Comparison of ENCODE assay signal across 11 cellular contexts in the genomic region with DNA sequence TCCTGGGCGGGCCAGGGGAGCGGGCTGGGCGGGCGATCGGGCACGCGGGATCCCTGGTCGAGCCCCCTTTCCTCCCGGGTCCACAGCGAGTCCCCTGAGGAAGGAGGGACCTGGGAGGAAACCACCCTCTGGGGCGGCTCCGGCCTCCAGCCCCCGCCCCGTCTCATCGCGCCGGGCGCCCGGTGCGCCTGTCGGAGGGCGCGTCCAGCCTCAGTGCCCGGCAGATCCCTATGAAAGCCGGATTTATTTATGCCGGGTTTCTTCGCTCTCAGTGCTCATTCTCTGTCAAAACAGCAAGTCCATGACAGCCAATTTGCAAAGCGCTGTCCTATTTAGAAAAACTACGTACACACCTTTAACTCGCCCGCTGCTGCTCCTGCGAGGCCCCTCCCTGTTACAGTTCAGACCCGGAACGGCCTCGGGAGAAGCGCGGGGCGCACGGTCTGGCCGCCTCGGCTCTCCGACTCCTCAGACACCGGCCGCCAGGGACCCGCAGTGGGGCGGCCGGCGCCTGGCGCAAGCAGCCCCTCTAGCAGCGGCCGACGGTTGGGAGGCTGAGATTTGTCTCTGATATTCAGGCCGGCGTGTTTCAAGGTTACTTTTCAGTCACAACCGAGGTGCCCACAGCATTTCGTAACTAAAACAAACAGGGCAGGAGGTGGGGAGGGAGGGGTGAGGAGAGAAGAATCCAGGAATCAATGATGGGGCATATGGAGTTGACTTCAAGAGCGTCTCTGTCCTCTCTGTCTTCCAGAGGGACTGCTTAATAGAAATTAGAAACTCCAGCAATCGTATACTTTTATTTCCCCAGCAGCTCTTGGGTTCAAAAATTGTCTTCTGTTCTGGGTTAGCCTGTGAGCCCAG. TPM values are rescaled to one million over a fixed set of nuclear protein-coding genes. Genes with fewer than 3 reads are reported as not detected.
DNase-seq lines count a peak whose midpoint lies in the region; ATAC-seq and TF ChIP-seq lines count a peak whose summit lies in the region.
"Had no signal": no experiment of that assay in that cellular context is flagged by ENCODE, and none has a peak within 500 bp of the region (broad histone marks: within the 10 kb centered on the region; RNA-seq: fewer than 3 reads in every experiment).

No MANE protein-coding gene starts in this region.

- H3K36me3 ChIP-seq in SJSA1 (peaks cover 30% of the 10 kb centered on the region), transverse colon (no peaks in the 10 kb centered on the region)
- H3K36me3 ChIP-seq: tibial artery had no signal

- H3K9me3 ChIP-seq in SJSA1 (replicated peaks) (0 out of 2 replicates have a peak, but pooled peaks cover 2% of the 10 kb centered on the region), transverse colon (no peaks in the 10 kb centered on the region)
- H3K9me3 ChIP-seq: tibial artery had no signal

- peak in 1 of 5 experiments; percentile 6 for TF ChIP-seq CTCF in transverse colon (IDR thresholded peaks at IDR 0.05)

- peaks cover 29% of the 10 kb centered on the region for H3K4me1 ChIP-seq in SJSA1 (replicated peaks)
- H3K4me1 ChIP-seq in transverse colon: peaks cover 0 to 41% (median 22%) of the 10 kb centered on the region in 4 donors

- WGBS in transverse colon (ENCODE audit: low coverage in 1 of 2), 2 donors: 7 to 9% methylated on average over 2 to 55 of the region's 58 CpGs

- peaks cover 9% of the 10 kb centered on the region; the same call in 1 of the 2 replicates for H3K27me3 ChIP-seq in SJSA1 (replicated peaks)
- H3K27me3 ChIP-seq in transverse colon: peaks cover 97% of the 10 kb centered on the region

- ATAC-seq in GM21528 (IDR thresholded peaks at IDR 0.05; ENCODE audit: low FRiP score, unreplicated experiment): no peak
- no peak for ATAC-seq in HG03378 (IDR thresholded peaks at IDR 0.05; ENCODE audit: unreplicated experiment)

- intact Hi-C loops in transverse colon (cut with DNase I; ENCODE audit: low total_unique reads): no loop called here

- peak; percentile 62 for TF ChIP-seq POLR2A in transverse colon (IDR thresholded peaks at IDR 0.05)

- no peak for TF ChIP-seq EP300 in transverse colon (IDR thresholded peaks at IDR 0.05; ENCODE audit: low read depth)

- H3K27ac ChIP-seq in SJSA1 (no peak overlapping the region), transverse colon (peak overlapping the region; percentile 79 to 90 (median 87))
- H3K27ac ChIP-seq: tibial artery had no signal

- peak; percentile 66 for DNase-seq in NCI-H1436 (lab: John Stamatoyannopoulos, UW)
- no peak for DNase-seq in NCI-H1436 treated with DMSO at 0.1 percent for 48 hours (lab: John Stamatoyannopoulos, UW)
- DNase-seq in SJSA1 (ENCODE audit: low read depth in 1 of 2, low spot score in 2 of 2): peak in 1 of 2 experiments; percentile 40
- peak; percentile 9 for DNase-seq in kidney tubule cell (ENCODE audit: low spot score)
- peak; percentile 57 for DNase-seq in transverse colon
- no peak for DNase-seq in activated CD8-positive, alpha-beta memory T cell treated with anti-CD3 and anti-CD28 coated beads, Interleukin-2, amount 50 U/mL, for 48 hours
- DNase-seq: tibial artery had no signal

- in situ Hi-C loops in transverse colon (cut with MboI; ENCODE audit: low pct_ligation_motif_present in 1 of 4, low pct_unique_long_range_greater_than_20kb in 1 of 4, low sequenced_read_pairs in 3 of 4): loop anchor here in 3 of 4 donors (10.0 to 25.0 kb wide), 2 partner anchors 248 to 250 kb away; no protein-coding TSS in a partner anchor

- peak overlapping the region; percentile 72 for H3K4me3 ChIP-seq in SJSA1
- H3K4me3 ChIP-seq in transverse colon: peak overlapping the region in 3 of 4 donors; percentile 37 to 60 (median 48)

RNA-seq across cellular contexts. Expression of gene FOXA2, which starts 0.8 kb away (rescaled TPM):
- total RNA-seq in SJSA1 (2014; rRNA removed; shearing (Covaris generic)): 12.8 and 14.0 TPM in 2 replicates
- 10 to 100 TPM; 10.5 to 16.1 (median 12.6) TPM for total RNA-seq in transverse colon
- total RNA-seq: activated CD8-positive, alpha-beta memory T cell treated with anti-CD3 and anti-CD28 coated beads for 36 hours; SK-MEL-5 had no signal

Comparison
In these comparisons a context has a peak if more than half of its experiments do, and no peak if none do; other contexts are left out.
1. DNase-seq: peak in NCI-H1436 (single experiment), kidney tubule cell (single experiment) and transverse colon (single experiment); none in NCI-H1436 treated with DMSO at 0.1 percent for 48 hours (single experiment) and activated CD8-positive, alpha-beta memory T cell treated with anti-CD3 and anti-CD28 coated beads, Interleukin-2, amount 50 U/mL, for 48 hours (single experiment).